13 cellular contexts compared by ENCODE assay signal in genomic region chr16:74871608-74872007, GRCh38.
"Had no signal": no experiment of that assay in that cellular context is flagged by ENCODE, and none has a peak within 500 bp of the region (broad histone marks: within the 10 kb centered on the region; RNA-seq: fewer than 3 reads in every experiment).

No MANE protein-coding gene starts in this region.

- H3K9me3 ChIP-seq: colonic mucosa, gastrocnemius medialis, heart right ventricle, sigmoid colon, upper lobe of right lung had no signal

- H3K27ac Mint-ChIP-seq: activated naive CD4-positive, alpha-beta T cell treated with anti-CD3 and anti-CD28 coated beads, Interleukin-2, amount 10 ng/mL, durations not matched to agents 7 days and 5 days; activated T-helper 2 cell treated with anti-CD3 and anti-CD28 coated beads, Interferon-gamma antibody, Interleukin-2, Interleukin-4, amounts not matched to agents 10 μg/mL and 5 μg/mL and 100 μg/mL, durations not matched to agents 14 hours and 24 hours and 36 hours; natural killer cell had no signal

- H3K9me3 Mint-ChIP-seq: activated naive CD4-positive, alpha-beta T cell treated with anti-CD3 and anti-CD28 coated beads, Interleukin-2, amount 10 ng/mL, durations not matched to agents 7 days and 5 days; activated T-helper 2 cell treated with anti-CD3 and anti-CD28 coated beads, Interferon-gamma antibody, Interleukin-2, Interleukin-4, amounts not matched to agents 10 μg/mL and 5 μg/mL and 100 μg/mL, durations not matched to agents 14 hours and 24 hours and 36 hours; natural killer cell had no signal

- H3K4me1 ChIP-seq: colonic mucosa, gastrocnemius medialis, upper lobe of right lung had no signal

- H3K4me1 Mint-ChIP-seq: natural killer cell had no signal

- H3K4me3 ChIP-seq: colonic mucosa, gastrocnemius medialis, heart right ventricle, lung, sigmoid colon, upper lobe of right lung had no signal

- H3K4me3 Mint-ChIP-seq: activated naive CD4-positive, alpha-beta T cell treated with anti-CD3 and anti-CD28 coated beads, Interleukin-2, amount 10 ng/mL, durations not matched to agents 7 days and 5 days; natural killer cell had no signal

- H3K36me3 ChIP-seq: colonic mucosa had no signal

- DNase-seq: activated CD4-positive, alpha-beta T cell treated with anti-CD3 and anti-CD28 coated beads, Interleukin-2, amount 50 U/mL, for 1 hour; activated CD4-positive, CD25-positive, alpha-beta regulatory T cell; activated naive CD4-positive, alpha-beta T cell treated with anti-CD3 and anti-CD28 coated beads, Interleukin-2, amount 10 ng/mL, durations not matched to agents 7 days and 5 days; colonic mucosa; gastrocnemius medialis; heart right ventricle; left cardiac atrium; natural killer cell; sigmoid colon; stimulated activated naive CD4-positive, alpha-beta T cell; upper lobe of right lung had no signal

- H3K27me3 Mint-ChIP-seq: activated naive CD4-positive, alpha-beta T cell treated with anti-CD3 and anti-CD28 coated beads, Interleukin-2, amount 10 ng/mL, durations not matched to agents 7 days and 5 days had no signal

- H3K27ac ChIP-seq: colonic mucosa, gastrocnemius medialis, heart right ventricle, sigmoid colon, upper lobe of right lung had no signal

- H3K27me3 ChIP-seq: colonic mucosa, gastrocnemius medialis, heart right ventricle, sigmoid colon, upper lobe of right lung had no signal

- ATAC-seq: gastrocnemius medialis, heart right ventricle, left cardiac atrium, natural killer cell, upper lobe of right lung had no signal
